ENCODE assay signal across 21 cellular contexts in the genomic region with DNA sequence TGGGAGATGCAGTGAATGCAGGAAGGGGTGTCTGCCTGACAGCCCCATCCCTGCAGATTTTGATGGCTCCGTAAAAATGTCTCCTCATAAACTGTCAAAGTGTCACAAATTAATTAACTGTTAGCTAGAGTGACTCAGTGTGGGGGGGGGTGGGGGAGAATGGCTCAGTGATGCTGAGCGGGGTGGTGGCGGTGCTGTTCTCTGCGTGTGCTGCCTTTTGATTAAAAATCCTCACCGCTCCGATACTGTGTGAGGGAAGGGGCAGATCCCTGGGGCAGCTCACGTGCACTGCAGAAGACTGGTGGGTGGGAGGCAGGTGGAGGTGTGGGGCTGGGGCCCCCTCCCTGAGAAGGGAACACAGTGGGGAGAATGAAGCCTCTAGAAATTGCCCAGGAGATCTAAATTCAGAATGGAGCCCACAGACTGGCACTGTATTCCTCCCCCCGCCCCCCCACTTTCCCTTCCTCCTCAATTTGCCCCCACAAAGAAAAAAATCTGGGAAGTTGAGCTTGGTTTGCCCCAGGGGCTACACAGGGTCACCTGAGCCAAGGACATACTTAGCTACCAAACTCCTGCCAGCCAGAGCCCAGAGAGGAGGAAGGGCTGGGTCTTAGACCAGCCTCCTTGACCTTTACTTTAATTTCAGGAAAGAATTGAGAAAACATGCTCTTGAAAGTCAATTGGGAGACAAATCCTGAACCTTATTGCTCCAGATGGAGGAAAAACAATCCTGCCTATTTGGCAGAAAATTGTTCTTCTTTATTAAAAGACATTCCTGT. TPM values are rescaled to one million over a fixed set of nuclear protein-coding genes. Genes with fewer than 3 reads are reported as not detected.
DNase-seq lines count a peak whose midpoint lies in the region; ATAC-seq and TF ChIP-seq lines count a peak whose summit lies in the region.
"Had no signal": no experiment of that assay in that cellular context is flagged by ENCODE, and none has a peak within 500 bp of the region (broad histone marks: within the 10 kb centered on the region; RNA-seq: fewer than 3 reads in every experiment).

No MANE protein-coding gene starts in this region.

- no peak for TF ChIP-seq CTCF in brain (conservative IDR thresholded peaks at IDR 0.05)

- intact Hi-C loops in head of caudate nucleus (cut with DNase I) = no loop called here

- ATAC-seq in HG02852 (IDR thresholded peaks at IDR 0.05; ENCODE audit: unreplicated experiment) = no peak
- no peak for ATAC-seq in GM19455 (IDR thresholded peaks at IDR 0.05; ENCODE audit: unreplicated experiment)
- ATAC-seq: GM12878, HepG2 had no signal

- DNase-seq in Ammon's horn (ENCODE audit: low spot score) (peak; percentile 14), head of caudate nucleus (peak in 41 of 42 donors; percentile 18 to 82 (median 58)), putamen (ENCODE audit: low spot score) (peak; percentile 66), HPDE6-E6E7 (ENCODE audit: extremely low spot score) (no peak)
- DNase-seq: BE2C; C1 segment of cervical spinal cord; CD4-positive, CD25-positive, alpha-beta regulatory T cell; CD8-positive, alpha-beta memory T cell; COR-L47; DMS 273 treated with DMSO at 0.1 percent for 48 hours; DMS53; DND-41; EL; GM23248; HCEC 1CT had no signal

- H3K9me3 Mint-ChIP-seq in brain = no peaks in the 10 kb centered on the region
- H3K9me3 Mint-ChIP-seq: CD4-positive, CD25-positive, alpha-beta regulatory T cell; CD8-positive, alpha-beta memory T cell; IgD-negative memory B cell had no signal

- H3K27me3 Mint-ChIP-seq in brain = peaks cover 7% of the 10 kb centered on the region
- H3K27me3 Mint-ChIP-seq: CD4-positive, CD25-positive, alpha-beta regulatory T cell had no signal

- peak overlapping the region in 3 of 5 experiments; percentile 66 to 82 (median 67) for H3K27ac Mint-ChIP-seq in brain
- H3K27ac Mint-ChIP-seq: CD4-positive, CD25-positive, alpha-beta regulatory T cell; CD8-positive, alpha-beta memory T cell; IgD-negative memory B cell had no signal

- H3K36me3 Mint-ChIP-seq in brain = no peaks in the 10 kb centered on the region
- H3K36me3 Mint-ChIP-seq: CD4-positive, CD25-positive, alpha-beta regulatory T cell; CD8-positive, alpha-beta memory T cell had no signal

- peak overlapping the region in 1 of 5 experiments; percentile 33 for H3K4me3 Mint-ChIP-seq in brain
- H3K4me3 Mint-ChIP-seq: CD4-positive, CD25-positive, alpha-beta regulatory T cell; CD8-positive, alpha-beta memory T cell; IgD-negative memory B cell had no signal

- peaks cover 44% of the 10 kb centered on the region for H3K4me1 Mint-ChIP-seq in brain
- H3K4me1 Mint-ChIP-seq: CD8-positive, alpha-beta memory T cell; IgD-negative memory B cell had no signal

RNA-seq across cellular contexts. Expression of a gene that starts 39.8 kb away (rescaled TPM):
- 22.9 TPM for polyA plus RNA-seq in brain (ENCODE audit: insufficient read depth, low read depth, low replicate concordance)
- polyA plus RNA-seq: CD8-positive, alpha-beta memory T cell; GM12878; GM23248; HepG2; IgD-negative memory B cell had no signal

RNA-seq across cellular contexts. Expression of a gene that starts 47.8 kb away (rescaled TPM):
- polyA plus RNA-seq in brain (ENCODE audit: insufficient read depth, low read depth, low replicate concordance) = 0.12 TPM
- polyA plus RNA-seq: GM12878, GM23248, IgD-negative memory B cell had no signal
